1 cellular context compared by ENCODE assay signal in the genomic region with DNA sequence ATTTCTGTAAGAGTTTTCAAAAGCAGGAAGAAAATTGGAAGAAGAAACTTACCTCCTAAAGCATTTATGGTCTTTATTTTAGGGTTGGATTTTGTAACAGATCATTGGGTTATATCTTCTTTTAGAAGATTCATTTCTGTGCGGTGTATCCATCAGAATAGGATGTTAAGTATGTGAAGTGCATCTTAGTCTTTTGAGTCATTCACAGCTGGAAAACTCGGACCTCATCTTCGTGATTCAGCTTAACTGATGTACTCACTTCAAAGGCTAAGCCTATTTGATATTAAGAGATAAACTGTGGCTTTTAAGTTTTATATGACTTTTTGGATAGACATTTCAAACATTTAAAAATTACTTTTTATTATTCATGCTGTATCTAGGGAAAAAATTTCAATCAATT.
TF ChIP-seq lines count a peak whose summit lies in the region.

No MANE protein-coding gene starts in this region.

TF ChIP-seq in HCT116, 20 proteins besides CTCF, POLR2A, EP300 and RAD21 (continued from another document):
- TF ChIP-seq, protein P1, sequence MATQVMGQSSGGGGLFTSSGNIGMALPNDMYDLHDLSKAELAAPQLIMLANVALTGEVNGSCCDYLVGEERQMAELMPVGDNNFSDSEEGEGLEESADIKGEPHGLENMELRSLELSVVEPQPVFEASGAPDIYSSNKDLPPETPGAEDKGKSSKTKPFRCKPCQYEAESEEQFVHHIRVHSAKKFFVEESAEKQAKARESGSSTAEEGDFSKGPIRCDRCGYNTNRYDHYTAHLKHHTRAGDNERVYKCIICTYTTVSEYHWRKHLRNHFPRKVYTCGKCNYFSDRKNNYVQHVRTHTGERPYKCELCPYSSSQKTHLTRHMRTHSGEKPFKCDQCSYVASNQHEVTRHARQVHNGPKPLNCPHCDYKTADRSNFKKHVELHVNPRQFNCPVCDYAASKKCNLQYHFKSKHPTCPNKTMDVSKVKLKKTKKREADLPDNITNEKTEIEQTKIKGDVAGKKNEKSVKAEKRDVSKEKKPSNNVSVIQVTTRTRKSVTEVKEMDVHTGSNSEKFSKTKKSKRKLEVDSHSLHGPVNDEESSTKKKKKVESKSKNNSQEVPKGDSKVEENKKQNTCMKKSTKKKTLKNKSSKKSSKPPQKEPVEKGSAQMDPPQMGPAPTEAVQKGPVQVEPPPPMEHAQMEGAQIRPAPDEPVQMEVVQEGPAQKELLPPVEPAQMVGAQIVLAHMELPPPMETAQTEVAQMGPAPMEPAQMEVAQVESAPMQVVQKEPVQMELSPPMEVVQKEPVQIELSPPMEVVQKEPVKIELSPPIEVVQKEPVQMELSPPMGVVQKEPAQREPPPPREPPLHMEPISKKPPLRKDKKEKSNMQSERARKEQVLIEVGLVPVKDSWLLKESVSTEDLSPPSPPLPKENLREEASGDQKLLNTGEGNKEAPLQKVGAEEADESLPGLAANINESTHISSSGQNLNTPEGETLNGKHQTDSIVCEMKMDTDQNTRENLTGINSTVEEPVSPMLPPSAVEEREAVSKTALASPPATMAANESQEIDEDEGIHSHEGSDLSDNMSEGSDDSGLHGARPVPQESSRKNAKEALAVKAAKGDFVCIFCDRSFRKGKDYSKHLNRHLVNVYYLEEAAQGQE (IDR thresholded peaks at IDR 0.05; ENCODE audit: low read depth): no peak
- TF ChIP-seq ELF1 (IDR thresholded peaks at IDR 0.05; ENCODE audit: borderline replicate concordance, low read depth) (no peak), CEBPB (IDR thresholded peaks at IDR 0.05; ENCODE audit: low read depth) (no peak), SP1 (IDR thresholded peaks at IDR 0.05; ENCODE audit: low read depth) (no peak), EZH2 (IDR thresholded peaks at IDR 0.05) (no peak), ZFX (IDR thresholded peaks at IDR 0.05) (no peak), EZH2phosphoT487 (IDR thresholded peaks at IDR 0.05; ENCODE audit: borderline replicate concordance) (no peak)
TF ChIP-seq in HCT116: peak in this region for 2.
